16 cellular contexts compared by ENCODE assay signal in the genomic region with DNA sequence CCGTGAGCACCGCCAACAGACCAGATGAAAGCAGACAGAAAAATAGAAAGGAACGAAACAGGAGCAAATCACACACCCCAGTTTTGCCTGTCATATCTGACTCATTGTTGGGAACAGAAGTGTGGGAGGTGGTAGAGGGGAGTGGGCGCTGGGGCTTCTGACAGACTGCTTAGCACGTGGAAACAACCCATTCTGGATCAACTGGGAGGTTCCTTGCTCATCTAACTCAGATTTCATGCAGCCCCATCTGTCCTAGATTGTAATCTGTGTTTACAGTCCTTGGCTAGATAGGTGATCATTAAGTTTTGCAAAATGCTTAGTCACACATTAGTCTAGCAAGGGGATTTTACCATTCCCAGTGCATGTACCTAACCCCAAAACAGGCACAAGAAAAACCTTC.
DNase-seq lines count a peak whose midpoint lies in the region; ATAC-seq and TF ChIP-seq lines count a peak whose summit lies in the region.
"Had no signal": no experiment of that assay in that cellular context is flagged by ENCODE, and none has a peak within 500 bp of the region (broad histone marks: within the 10 kb centered on the region; RNA-seq: fewer than 3 reads in every experiment).

No MANE protein-coding gene starts in this region.

- H2AFZ ChIP-seq in osteoblast (ENCODE audit: low read length): no peak overlapping the region

- no peaks in the 10 kb centered on the region for H3K9me3 ChIP-seq in osteoblast (ENCODE audit: low read depth, low read length)
- H3K9me3 ChIP-seq: HAP-1 had no signal

- peaks cover 3% of the 10 kb centered on the region for H3K79me2 ChIP-seq in osteoblast (ENCODE audit: insufficient read depth, low read length)

- no peak for TF ChIP-seq CTCF in osteoblast (IDR thresholded peaks at IDR 0.05; ENCODE audit: extremely low read depth, low read depth, low read length)

- no peaks in the 10 kb centered on the region for H3K9me3 Mint-ChIP-seq in T-helper 2 cell treated with Interferon-gamma antibody and Interleukin-4, amounts not matched to agents 5 μg/mL and 100 μg/mL, for 36 hours
- no peaks in the 10 kb centered on the region for H3K9me3 Mint-ChIP-seq in activated naive CD4-positive, alpha-beta T cell treated with anti-CD3 and anti-CD28 coated beads, Interleukin-2, amount 50 U/mL, for 72 hours
- H3K9me3 Mint-ChIP-seq: CD8-positive, alpha-beta T cell; natural killer cell had no signal

- no peaks in the 10 kb centered on the region for H3K27me3 ChIP-seq in osteoblast (ENCODE audit: insufficient read depth, low read length)

- H3K27ac ChIP-seq in osteoblast (ENCODE audit: low read depth, low read length): peak overlapping the region; percentile 76

- H3K27ac Mint-ChIP-seq in T-helper 2 cell treated with Interferon-gamma antibody and Interleukin-4, amounts not matched to agents 5 μg/mL and 100 μg/mL, for 36 hours: no peak overlapping the region
- H3K27ac Mint-ChIP-seq in activated naive CD4-positive, alpha-beta T cell treated with anti-CD3 and anti-CD28 coated beads, Interleukin-2, amount 50 U/mL, for 72 hours: no peak overlapping the region
- H3K27ac Mint-ChIP-seq: CD8-positive, alpha-beta T cell; natural killer cell had no signal

- no peaks in the 10 kb centered on the region for H3K4me1 Mint-ChIP-seq in T-helper 2 cell treated with Interferon-gamma antibody and Interleukin-4, amounts not matched to agents 5 μg/mL and 100 μg/mL, for 36 hours (ENCODE audit: low read depth)
- H3K4me1 Mint-ChIP-seq: natural killer cell had no signal

- peaks cover 16% of the 10 kb centered on the region for H3K27me3 Mint-ChIP-seq in T-helper 2 cell treated with Interferon-gamma antibody and Interleukin-4, amounts not matched to agents 5 μg/mL and 100 μg/mL, for 36 hours (ENCODE audit: low read depth)

- DNase-seq in T-helper 2 cell treated with Interferon-gamma antibody and Interleukin-4, amounts not matched to agents 5 μg/mL and 100 μg/mL, for 36 hours (ENCODE audit: low spot score): peak; percentile 15
- DNase-seq in T-helper 2 cell (no peak), DMS 273 treated with DMSO at 0.1 percent for 48 hours (lab: John Stamatoyannopoulos, UW) (peak; percentile 66), osteoblast (ENCODE audit: insufficient read length, low spot score, missing footprints) (no peak), SIG-M5 treated with dmso at 0.1 percent for 504 hours (lab: John Stamatoyannopoulos, UW; ENCODE audit: unreplicated experiment) (no peak), T1000 (lab: John Stamatoyannopoulos, UW) (no peak)
- no peak for DNase-seq in activated naive CD4-positive, alpha-beta T cell treated with anti-CD3 and anti-CD28 coated beads, Interleukin-2, amount 50 U/mL, for 72 hours (ENCODE audit: low spot score in 2 of 2)
- DNase-seq: CD8-positive, alpha-beta T cell; central memory CD4-positive, alpha-beta T cell; foreskin fibroblast; mammary epithelial cell; natural killer cell; NCI-H1930; trophoblast cell had no signal

- peak; percentile 33 to 37 for ATAC-seq in activated naive CD4-positive, alpha-beta T cell treated with anti-CD3 and anti-CD28 coated beads, Interleukin-2, amount 50 U/mL, for 72 hours
- no peak for ATAC-seq in GM18861 (IDR thresholded peaks at IDR 0.05; ENCODE audit: unreplicated experiment)
- ATAC-seq: CD8-positive, alpha-beta T cell; natural killer cell had no signal

- no peak overlapping the region for H3K4me3 ChIP-seq in osteoblast (ENCODE audit: insufficient read depth, low read length)
- H3K4me3 ChIP-seq: HAP-1 had no signal

- H4K20me1 ChIP-seq in osteoblast (ENCODE audit: insufficient read depth, low read length): no peaks in the 10 kb centered on the region

- H3K4me2 ChIP-seq in osteoblast (ENCODE audit: insufficient read depth, low read length): no peak overlapping the region

- no peak overlapping the region for H3K4me3 Mint-ChIP-seq in T-helper 2 cell treated with Interferon-gamma antibody and Interleukin-4, amounts not matched to agents 5 μg/mL and 100 μg/mL, for 36 hours
- H3K4me3 Mint-ChIP-seq: CD8-positive, alpha-beta T cell; natural killer cell had no signal

- peaks cover 41% of the 10 kb centered on the region for H3K4me1 ChIP-seq in osteoblast (ENCODE audit: insufficient read depth, low read length)

- H3K36me3 ChIP-seq in osteoblast (ENCODE audit: insufficient read depth, low read length): peaks cover 71% of the 10 kb centered on the region

- H3K36me3 Mint-ChIP-seq in T-helper 2 cell treated with Interferon-gamma antibody and Interleukin-4, amounts not matched to agents 5 μg/mL and 100 μg/mL, for 36 hours (ENCODE audit: low read depth): no peaks in the 10 kb centered on the region
- H3K36me3 Mint-ChIP-seq in activated naive CD4-positive, alpha-beta T cell treated with anti-CD3 and anti-CD28 coated beads, Interleukin-2, amount 50 U/mL, for 72 hours: no peaks in the 10 kb centered on the region
- H3K36me3 Mint-ChIP-seq: CD8-positive, alpha-beta T cell; natural killer cell had no signal

Comparison
In these comparisons a context has a peak if more than half of its experiments do, and no peak if none do; other contexts are left out.
1. DNase-seq: peak in T-helper 2 cell treated with Interferon-gamma antibody and Interleukin-4, amounts not matched to agents 5 μg/mL and 100 μg/mL, for 36 hours (single experiment) and DMS 273 treated with DMSO at 0.1 percent for 48 hours (single experiment); none in T-helper 2 cell (0 of 5), activated naive CD4-positive, alpha-beta T cell treated with anti-CD3 and anti-CD28 coated beads, Interleukin-2, amount 50 U/mL, for 72 hours (0 of 2), osteoblast (single experiment), SIG-M5 treated with dmso at 0.1 percent for 504 hours (single experiment) and T1000 (single experiment).